Comparison of ENCODE assay signal across 36 cellular contexts in the genomic region with DNA sequence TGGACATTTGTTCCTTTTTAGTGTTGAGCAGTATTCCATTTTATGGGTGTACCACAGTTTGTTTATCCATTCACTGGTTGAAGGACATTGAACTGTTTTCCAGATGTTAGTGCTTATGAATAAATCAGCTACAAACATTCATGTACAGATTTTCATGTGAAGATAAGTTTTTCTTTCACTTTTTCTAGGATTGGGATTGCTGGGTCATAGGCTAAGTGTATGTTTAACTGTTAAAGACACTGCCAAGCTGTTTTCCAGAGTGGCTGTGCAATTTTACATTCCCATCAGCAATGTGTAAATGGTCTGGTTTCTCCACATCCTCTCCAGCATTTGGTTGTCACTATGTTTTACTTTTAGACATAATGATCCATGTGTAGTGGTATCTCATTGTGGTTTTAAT. TPM values are rescaled to one million over a fixed set of nuclear protein-coding genes. Genes with fewer than 3 reads are reported as not detected.
"Had no signal": no experiment of that assay in that cellular context is flagged by ENCODE, and none has a peak within 500 bp of the region (broad histone marks: within the 10 kb centered on the region; RNA-seq: fewer than 3 reads in every experiment).

No MANE protein-coding gene starts in this region.

- H3K4me1 Mint-ChIP-seq: activated B cell treated with CpG ODN at 0.5 μM for 24 hours; activated CD4-positive, alpha-beta T cell treated with anti-CD3 and anti-CD28 coated beads, Interleukin-2, amount 10 ng/mL, durations not matched to agents 24 days and 14 days; activated naive CD4-positive, alpha-beta T cell treated with anti-CD3 and anti-CD28 coated beads, Interleukin-2, amount 10 ng/mL, durations not matched to agents 7 days and 5 days; activated naive CD4-positive, alpha-beta T cell treated with anti-CD3 and anti-CD28 coated beads, Interleukin-2, amount 50 U/mL, for 24 hours; activated naive CD8-positive, alpha-beta T cell treated with anti-CD3 and anti-CD28 coated beads, Interleukin-2, amount 10 ng/mL, durations not matched to agents 7 days and 5 days; activated T-helper 17 cell treated with anti-CD3 and anti-CD28 coated beads, Interleukin-2, amount 50 U/mL, for 72 hours had no signal

- H3K4me1 ChIP-seq: body of pancreas, breast epithelium had no signal

- H3K27ac Mint-ChIP-seq: activated B cell treated with CpG ODN at 0.5 μM for 24 hours; activated CD4-positive, alpha-beta memory T cell treated with anti-CD3 and anti-CD28 coated beads for 36 hours; activated CD4-positive, alpha-beta T cell treated with anti-CD3 and anti-CD28 coated beads, Interleukin-2, amount 10 ng/mL, durations not matched to agents 24 days and 14 days; activated CD8-positive, alpha-beta T cell treated with anti-CD3 and anti-CD28 coated beads for 36 hours; activated naive CD4-positive, alpha-beta T cell treated with anti-CD3 and anti-CD28 coated beads, Interleukin-2, amount 10 ng/mL, durations not matched to agents 7 days and 5 days; activated naive CD4-positive, alpha-beta T cell treated with anti-CD3 and anti-CD28 coated beads, Interleukin-2, amount 50 U/mL, for 24 hours; activated naive CD8-positive, alpha-beta T cell; activated naive CD8-positive, alpha-beta T cell treated with anti-CD3 and anti-CD28 coated beads, Interleukin-2, amount 10 ng/mL, durations not matched to agents 7 days and 5 days; activated naive CD8-positive, alpha-beta T cell treated with anti-CD3 and anti-CD28 coated beads, Interleukin-2, amount 50 U/mL, for 24 hours; activated T-cell treated with anti-CD3 and anti-CD28 coated beads, Interleukin-2, amount 50 U/mL, for 72 hours; activated T-helper 1 cell treated with anti-CD3 and anti-CD28 coated beads, Interleukin-12 subunit alpha, Interleukin-12 subunit beta, Interleukin-2, Interleukin-4 antibody, amounts not matched to agents 30 ng/mL and 10 ng/mL and 1 ng/mL, durations not matched to agents 14 hours and 24 hours and 36 hours; activated T-helper 17 cell treated with anti-CD3 and anti-CD28 coated beads, Interleukin-2, amount 50 U/mL, for 72 hours; T-helper 1 cell treated with Interleukin-12 subunit alpha and Interleukin-12 subunit beta and Interleukin-4 antibody, amounts not matched to agents 30 μg/mL and 1 μg/mL, for 36 hours; T-helper 2 cell treated with Interferon-gamma antibody and Interleukin-4, amounts not matched to agents 5 μg/mL and 100 μg/mL, for 36 hours had no signal

- H3K27ac ChIP-seq: ascending aorta, body of pancreas, brain microvascular endothelial cell, breast epithelium, VCaP had no signal

- H3K36me3 Mint-ChIP-seq: activated naive CD4-positive, alpha-beta T cell treated with anti-CD3 and anti-CD28 coated beads, Interleukin-2, amount 10 ng/mL, durations not matched to agents 7 days and 5 days; activated naive CD4-positive, alpha-beta T cell treated with anti-CD3 and anti-CD28 coated beads, Interleukin-2, amount 50 U/mL, for 24 hours; activated naive CD8-positive, alpha-beta T cell treated with anti-CD3 and anti-CD28 coated beads, Interleukin-2, amount 10 ng/mL, durations not matched to agents 7 days and 5 days had no signal

- H3K4me3 Mint-ChIP-seq: activated B cell treated with CpG ODN at 0.5 μM for 24 hours; activated CD4-positive, alpha-beta memory T cell treated with anti-CD3 and anti-CD28 coated beads for 36 hours; activated CD4-positive, alpha-beta T cell treated with anti-CD3 and anti-CD28 coated beads, Interleukin-2, amount 10 ng/mL, durations not matched to agents 24 days and 14 days; activated CD8-positive, alpha-beta T cell treated with anti-CD3 and anti-CD28 coated beads for 36 hours; activated naive CD4-positive, alpha-beta T cell treated with anti-CD3 and anti-CD28 coated beads, Interleukin-2, amount 10 ng/mL, durations not matched to agents 7 days and 5 days; activated naive CD4-positive, alpha-beta T cell treated with anti-CD3 and anti-CD28 coated beads, Interleukin-2, amount 50 U/mL, for 24 hours; activated naive CD8-positive, alpha-beta T cell; activated naive CD8-positive, alpha-beta T cell treated with anti-CD3 and anti-CD28 coated beads, Interleukin-2, amount 10 ng/mL, durations not matched to agents 7 days and 5 days; activated naive CD8-positive, alpha-beta T cell treated with anti-CD3 and anti-CD28 coated beads, Interleukin-2, amount 50 U/mL, for 24 hours; activated T-cell treated with anti-CD3 and anti-CD28 coated beads, Interleukin-2, amount 50 U/mL, for 4 hours; activated T-cell treated with anti-CD3 and anti-CD28 coated beads, Interleukin-2, amount 50 U/mL, for 72 hours; activated T-helper 1 cell treated with anti-CD3 and anti-CD28 coated beads, Interleukin-12 subunit alpha, Interleukin-12 subunit beta, Interleukin-2, Interleukin-4 antibody, amounts not matched to agents 30 ng/mL and 10 ng/mL and 1 ng/mL, durations not matched to agents 14 hours and 24 hours and 36 hours; activated T-helper 17 cell treated with anti-CD3 and anti-CD28 coated beads, Interleukin-2, amount 50 U/mL, for 72 hours; T-helper 1 cell treated with Interleukin-12 subunit alpha and Interleukin-12 subunit beta and Interleukin-4 antibody, amounts not matched to agents 30 μg/mL and 1 μg/mL, for 36 hours; T-helper 2 cell treated with Interferon-gamma antibody and Interleukin-4, amounts not matched to agents 5 μg/mL and 100 μg/mL, for 36 hours had no signal

- DNase-seq: activated B cell treated with CpG ODN at 0.5 μM for 24 hours; activated CD4-positive, alpha-beta memory T cell treated with anti-CD3 and anti-CD28 coated beads for 36 hours; activated CD4-positive, alpha-beta T cell treated with anti-CD3 and anti-CD28 coated beads for 4 hours; activated CD4-positive, alpha-beta T cell treated with anti-CD3 and anti-CD28 coated beads, Interleukin-2, amount 10 ng/mL, durations not matched to agents 24 days and 14 days; activated CD4-positive, alpha-beta T cell treated with anti-CD3 and anti-CD28 coated beads, Interleukin-2, amount 50 U/mL, for 1 hour; activated CD4-positive, alpha-beta T cell treated with anti-CD3 and anti-CD28 coated beads, Interleukin-2, amount 50 U/mL, for 4 hours; activated CD4-positive, CD25-positive, alpha-beta regulatory T cell treated with anti-CD3 and anti-CD28 coated beads, Interleukin-2, amount 50 U/mL, for 72 hours; activated CD8-positive, alpha-beta memory T cell treated with anti-CD3 and anti-CD28 coated beads, Interleukin-2, amount 50 U/mL, for 4 hours; activated CD8-positive, alpha-beta T cell treated with anti-CD3 and anti-CD28 coated beads for 36 hours; activated effector memory CD4-positive, alpha-beta T cell treated with anti-CD3 and anti-CD28 coated beads, Interleukin-2, amount 50 U/mL, for 16 hours; activated gamma-delta T cell treated with Interleukin-2 at 50 U/mL for 16 hours; activated naive CD4-positive, alpha-beta T cell; activated naive CD4-positive, alpha-beta T cell treated with anti-CD3 and anti-CD28 coated beads, Interleukin-2, amount 10 ng/mL, durations not matched to agents 7 days and 5 days; activated naive CD8-positive, alpha-beta T cell treated with anti-CD3 and anti-CD28 coated beads, Interleukin-2, amount 10 ng/mL, durations not matched to agents 7 days and 5 days; activated naive CD8-positive, alpha-beta T cell treated with anti-CD3 and anti-CD28 coated beads, Interleukin-2, amount 50 U/mL, for 24 hours; activated T-cell treated with anti-CD3 and anti-CD28 coated beads for 4 hours; activated T-cell treated with anti-CD3 and anti-CD28 coated beads, Interleukin-2, amount 50 U/mL, for 1 hour; activated T-cell treated with anti-CD3 and anti-CD28 coated beads, Interleukin-2, amount 50 U/mL, for 4 hours; activated T-cell treated with anti-CD3 and anti-CD28 coated beads, Interleukin-2, amount 50 U/mL, for 72 hours; amygdala; anterior cingulate cortex; body of pancreas; brain microvascular endothelial cell; central memory CD4-positive, alpha-beta T cell; T-helper 1 cell; T-helper 2 cell; T-helper 9 cell had no signal

- H3K9me3 ChIP-seq: ascending aorta, body of pancreas, breast epithelium had no signal

- ATAC-seq: activated CD8-positive, alpha-beta T cell treated with anti-CD3 and anti-CD28 coated beads for 36 hours; activated naive CD8-positive, alpha-beta T cell treated with anti-CD3 and anti-CD28 coated beads, Interleukin-2, amount 50 U/mL, for 24 hours; activated T-cell treated with anti-CD3 and anti-CD28 coated beads, Interleukin-2, amount 50 U/mL, for 4 hours; activated T-cell treated with anti-CD3 and anti-CD28 coated beads, Interleukin-2, amount 50 U/mL, for 72 hours; activated T-helper 17 cell treated with anti-CD3 and anti-CD28 coated beads, Interleukin-2, amount 50 U/mL, for 72 hours; body of pancreas had no signal

- H3K27me3 ChIP-seq: ascending aorta, body of pancreas, brain microvascular endothelial cell, breast epithelium had no signal

- H3K4me3 ChIP-seq: ascending aorta, body of pancreas, breast epithelium had no signal

- H3K9me3 Mint-ChIP-seq: activated naive CD4-positive, alpha-beta T cell treated with anti-CD3 and anti-CD28 coated beads, Interleukin-2, amount 10 ng/mL, durations not matched to agents 7 days and 5 days; T-helper 1 cell treated with Interleukin-12 subunit alpha and Interleukin-12 subunit beta and Interleukin-4 antibody, amounts not matched to agents 30 μg/mL and 1 μg/mL, for 36 hours; T-helper 2 cell treated with Interferon-gamma antibody and Interleukin-4, amounts not matched to agents 5 μg/mL and 100 μg/mL, for 36 hours had no signal

- H3K36me3 ChIP-seq: ascending aorta, brain microvascular endothelial cell, breast epithelium had no signal

RNA-seq across cellular contexts. Expression of a gene that starts 14.0 kb away (rescaled TPM):
- total RNA-seq: activated B cell treated with CpG ODN at 0.5 μM for 24 hours; activated CD4-positive, alpha-beta memory T cell treated with anti-CD3 and anti-CD28 coated beads for 36 hours had no signal
